Comparison of ENCODE assay signal across 9 cellular contexts in the genomic region with DNA sequence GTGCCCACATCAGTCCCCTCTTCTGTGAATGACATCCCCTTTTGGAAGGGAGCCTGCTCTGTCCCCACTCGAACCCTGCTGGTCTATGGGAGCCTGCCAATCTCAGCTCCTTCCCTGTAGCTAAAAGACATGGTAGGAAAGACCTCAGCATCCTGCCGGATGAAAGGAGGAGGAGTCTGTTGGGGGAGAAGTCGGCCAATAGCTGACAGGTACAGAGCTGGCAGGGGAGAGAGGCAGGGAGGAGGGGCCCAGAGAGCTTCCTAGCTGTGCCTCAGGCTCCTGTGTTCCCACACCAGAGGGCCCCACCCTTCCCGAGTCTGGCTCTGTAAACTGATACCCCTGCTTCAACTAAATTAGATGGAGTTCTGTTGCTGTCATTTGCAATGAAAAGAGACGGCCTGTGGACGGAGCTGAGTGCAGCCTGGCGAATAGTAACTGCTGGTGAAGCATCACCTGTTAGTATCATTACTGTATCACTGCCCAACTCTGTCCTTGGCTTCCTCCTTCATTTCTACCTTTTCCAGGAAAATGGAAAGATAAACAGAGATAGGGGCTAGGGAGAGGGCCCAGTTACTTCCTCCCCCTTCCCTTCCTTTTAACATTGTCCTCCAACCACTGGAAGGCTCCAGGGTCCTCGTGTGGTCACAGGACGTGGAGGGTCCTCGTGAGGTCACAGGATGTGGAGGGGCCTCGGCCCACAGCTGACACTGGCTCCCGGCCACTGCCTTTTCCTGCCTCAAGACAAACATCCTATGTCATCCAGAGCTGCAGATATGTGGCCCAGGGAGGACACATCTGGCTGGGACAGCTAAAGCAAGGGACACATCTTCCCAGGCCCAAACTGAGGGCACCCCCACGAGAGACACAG. TPM values are rescaled to one million over a fixed set of nuclear protein-coding genes. Genes with fewer than 3 reads are reported as not detected.
DNase-seq lines count a peak whose midpoint lies in the region; ATAC-seq and TF ChIP-seq lines count a peak whose summit lies in the region.
"Had no signal": no experiment of that assay in that cellular context is flagged by ENCODE, and none has a peak within 500 bp of the region (broad histone marks: within the 10 kb centered on the region; RNA-seq: fewer than 3 reads in every experiment).

No MANE protein-coding gene starts in this region.

- no peaks in the 10 kb centered on the region for H3K9me2 ChIP-seq in Loucy (replicated peaks; ENCODE audit: low read depth, low read length)

- H3K4me3 ChIP-seq in Loucy (ENCODE audit: low read length, poor library complexity, severe bottlenecking) (no peak overlapping the region), sigmoid colon (no peak overlapping the region)
- H3K4me3 ChIP-seq: GM12878 had no signal

- DNase-seq in NCI-H82 treated with DMSO at 0.1 percent for 48 hours (lab: John Stamatoyannopoulos, UW; ENCODE audit: unreplicated experiment) (peak; percentile 20), foreskin keratinocyte (no peak), sigmoid colon (peak; percentile 66), GOT3 (lab: John Stamatoyannopoulos, UW) (no peak), KBM-7 (no peak)

- no peak overlapping the region for H3K9ac ChIP-seq in Loucy (ENCODE audit: low read depth, low read length, poor library complexity, severe bottlenecking)

- H3K9me3 ChIP-seq in Loucy (ENCODE audit: insufficient read depth, low read depth, low read length) (no peaks in the 10 kb centered on the region), sigmoid colon (no peaks in the 10 kb centered on the region)

- peak; percentile 36 for ATAC-seq in foreskin keratinocyte
- ATAC-seq in GM19395 (IDR thresholded peaks at IDR 0.05; ENCODE audit: unreplicated experiment) = no peak
- ATAC-seq in HG03025 (IDR thresholded peaks at IDR 0.05; ENCODE audit: low FRiP score, unreplicated experiment) = no peak
- ATAC-seq: GM12878 had no signal

- no peaks in the 10 kb centered on the region for H3K79me2 ChIP-seq in Loucy (ENCODE audit: insufficient read depth, low read length)

- in situ Hi-C loops in KBM-7 (cut with MboI; ENCODE audit: low pct_unique_long_range_greater_than_20kb, low sequenced_read_pairs) = no loop called here

- H3K36me3 ChIP-seq in Loucy (ENCODE audit: insufficient read depth, low read length) = no peaks in the 10 kb centered on the region
- H3K36me3 ChIP-seq in sigmoid colon = no peaks in the 10 kb centered on the region

- H3K27me3 ChIP-seq in Loucy (ENCODE audit: insufficient read depth, low read length, poor library complexity, severe bottlenecking) (no peaks in the 10 kb centered on the region), foreskin keratinocyte (peaks cover 11% of the 10 kb centered on the region), sigmoid colon (no peaks in the 10 kb centered on the region)

- no peak overlapping the region for H3K27ac ChIP-seq in foreskin keratinocyte
- H3K27ac ChIP-seq in sigmoid colon = peak overlapping the region; percentile 5 to 69 (median 62)

- no peaks in the 10 kb centered on the region for H3F3A ChIP-seq in Loucy (ENCODE audit: low read depth)

- no peaks in the 10 kb centered on the region for H4K20me1 ChIP-seq in Loucy (ENCODE audit: insufficient read depth, low read length, poor library complexity, severe bottlenecking)

- TF ChIP-seq CTCF in Loucy (conservative IDR thresholded peaks at IDR 0.05; ENCODE audit: low read length) (no peak), foreskin keratinocyte (conservative IDR thresholded peaks at IDR 0.05) (no peak), sigmoid colon (IDR thresholded peaks at IDR 0.05) (no peak)

- H2AFZ ChIP-seq in Loucy (ENCODE audit: low read length) = no peak overlapping the region

- WGBS in sigmoid colon, 2 donors = 59 to 69% methylated on average over 13 of the region's 13 CpGs

- intact Hi-C loops in sigmoid colon (cut with DNase I) = no loop called here

- no peak for TF ChIP-seq EP300 in sigmoid colon (IDR thresholded peaks at IDR 0.05)

- TF ChIP-seq POLR2A in sigmoid colon (IDR thresholded peaks at IDR 0.05) = no peak

- H3K4me1 ChIP-seq in Loucy (ENCODE audit: insufficient read depth, low read length, poor library complexity, severe bottlenecking) (peaks cover 20% of the 10 kb centered on the region), foreskin keratinocyte (no peaks in the 10 kb centered on the region), sigmoid colon (peaks cover 0 to 81% (median 76%) of the 10 kb centered on the region in 4 donors)

- H3K4me2 ChIP-seq in Loucy (ENCODE audit: low read depth, low read length, poor library complexity, severe bottlenecking) = peak overlapping the region; percentile 7

RNA-seq across cellular contexts. Expression of a gene that starts 15.1 kb away (rescaled TPM):
- total RNA-seq in foreskin keratinocyte = not detected in 2 replicates
- 0.09 and 0.16 TPM in 2 replicates for polyA plus RNA-seq in foreskin keratinocyte
- 100 to 1,000 TPM; 243 to 305 (median 271) TPM for total RNA-seq in sigmoid colon
- 10 to 100 TPM; 12.3 to 46.4 (median 31.2) TPM for polyA plus RNA-seq in sigmoid colon

RNA-seq across cellular contexts. Expression of a gene that starts 36.8 kb away (rescaled TPM):
- total RNA-seq in foreskin keratinocyte (not detected in 2 replicates), sigmoid colon (1 to 10 TPM; 3.2 to 6.6 (median 4.4) TPM)
- polyA plus RNA-seq in foreskin keratinocyte (0.15 and 0.27 TPM in 2 replicates), sigmoid colon (1 to 10 TPM in 2 of 3 donors, not detected in 1; 3.6 to 4.2 TPM)

Comparison
In these comparisons a context has a peak if more than half of its experiments do, and no peak if none do; other contexts are left out.
1. DNase-seq: peak in NCI-H82 treated with DMSO at 0.1 percent for 48 hours (single experiment) and sigmoid colon (single experiment); none in foreskin keratinocyte (0 of 2), GOT3 (single experiment) and KBM-7 (single experiment).
2. RNA of a gene that starts 15.1 kb away (total RNA-seq): 243 to 305 TPM in sigmoid colon; not detected in foreskin keratinocyte; every median in the first group is over 100 times any median in the second.